ENCODE assay signal across 1 cellular context in the genomic region with DNA sequence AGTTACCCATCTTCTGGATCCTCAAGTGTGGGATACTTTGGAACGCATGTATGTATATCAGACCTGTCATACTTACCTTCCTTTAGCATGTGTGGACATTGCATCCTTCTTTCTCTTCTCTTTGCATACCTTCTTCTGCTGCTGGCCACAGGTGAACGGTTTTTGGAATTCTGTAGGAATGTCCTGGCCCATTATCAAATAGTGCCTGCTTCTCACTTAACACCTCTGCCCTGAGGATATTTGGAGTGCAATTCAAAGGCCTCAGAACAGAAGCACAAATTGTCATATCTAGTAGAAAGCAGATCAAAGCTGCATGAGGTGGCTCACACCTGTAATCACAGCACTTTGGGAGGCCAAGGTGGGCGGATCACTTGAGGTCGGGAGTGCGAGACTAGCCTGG.
A peak's percentile ranks its signal among the peaks of the same experiment; 100 is the strongest.
TF ChIP-seq lines count a peak whose summit lies in the region.

No MANE protein-coding gene starts in this region.

TF ChIP-seq in Ishikawa, 13 proteins besides CTCF, POLR2A, EP300 and RAD21:
- TF ChIP-seq, protein P1, sequence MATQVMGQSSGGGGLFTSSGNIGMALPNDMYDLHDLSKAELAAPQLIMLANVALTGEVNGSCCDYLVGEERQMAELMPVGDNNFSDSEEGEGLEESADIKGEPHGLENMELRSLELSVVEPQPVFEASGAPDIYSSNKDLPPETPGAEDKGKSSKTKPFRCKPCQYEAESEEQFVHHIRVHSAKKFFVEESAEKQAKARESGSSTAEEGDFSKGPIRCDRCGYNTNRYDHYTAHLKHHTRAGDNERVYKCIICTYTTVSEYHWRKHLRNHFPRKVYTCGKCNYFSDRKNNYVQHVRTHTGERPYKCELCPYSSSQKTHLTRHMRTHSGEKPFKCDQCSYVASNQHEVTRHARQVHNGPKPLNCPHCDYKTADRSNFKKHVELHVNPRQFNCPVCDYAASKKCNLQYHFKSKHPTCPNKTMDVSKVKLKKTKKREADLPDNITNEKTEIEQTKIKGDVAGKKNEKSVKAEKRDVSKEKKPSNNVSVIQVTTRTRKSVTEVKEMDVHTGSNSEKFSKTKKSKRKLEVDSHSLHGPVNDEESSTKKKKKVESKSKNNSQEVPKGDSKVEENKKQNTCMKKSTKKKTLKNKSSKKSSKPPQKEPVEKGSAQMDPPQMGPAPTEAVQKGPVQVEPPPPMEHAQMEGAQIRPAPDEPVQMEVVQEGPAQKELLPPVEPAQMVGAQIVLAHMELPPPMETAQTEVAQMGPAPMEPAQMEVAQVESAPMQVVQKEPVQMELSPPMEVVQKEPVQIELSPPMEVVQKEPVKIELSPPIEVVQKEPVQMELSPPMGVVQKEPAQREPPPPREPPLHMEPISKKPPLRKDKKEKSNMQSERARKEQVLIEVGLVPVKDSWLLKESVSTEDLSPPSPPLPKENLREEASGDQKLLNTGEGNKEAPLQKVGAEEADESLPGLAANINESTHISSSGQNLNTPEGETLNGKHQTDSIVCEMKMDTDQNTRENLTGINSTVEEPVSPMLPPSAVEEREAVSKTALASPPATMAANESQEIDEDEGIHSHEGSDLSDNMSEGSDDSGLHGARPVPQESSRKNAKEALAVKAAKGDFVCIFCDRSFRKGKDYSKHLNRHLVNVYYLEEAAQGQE (IDR thresholded peaks at IDR 0.05; ENCODE audit: low read depth): no peak
- TF ChIP-seq TCF12 (IDR thresholded peaks at IDR 0.05; ENCODE audit: low read depth): peak; percentile 47; the same call in 1 of the 2 replicates
- peak; percentile 86 for TF ChIP-seq NFIC (IDR thresholded peaks at IDR 0.05)
- TF ChIP-seq, protein P2, sequence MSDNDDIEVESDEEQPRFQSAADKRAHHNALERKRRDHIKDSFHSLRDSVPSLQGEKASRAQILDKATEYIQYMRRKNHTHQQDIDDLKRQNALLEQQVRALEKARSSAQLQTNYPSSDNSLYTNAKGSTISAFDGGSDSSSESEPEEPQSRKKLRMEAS (IDR thresholded peaks at IDR 0.05): no peak
- TF ChIP-seq ZBTB7A (IDR thresholded peaks at IDR 0.05; ENCODE audit: low read depth): no peak
- TF ChIP-seq TAF1 (IDR thresholded peaks at IDR 0.05; ENCODE audit: low read depth): no peak
- no peak for TF ChIP-seq CEBPB (IDR thresholded peaks at IDR 0.05)
- TF ChIP-seq TEAD4 (IDR thresholded peaks at IDR 0.05): peak; percentile 91
- TF ChIP-seq, protein P3, sequence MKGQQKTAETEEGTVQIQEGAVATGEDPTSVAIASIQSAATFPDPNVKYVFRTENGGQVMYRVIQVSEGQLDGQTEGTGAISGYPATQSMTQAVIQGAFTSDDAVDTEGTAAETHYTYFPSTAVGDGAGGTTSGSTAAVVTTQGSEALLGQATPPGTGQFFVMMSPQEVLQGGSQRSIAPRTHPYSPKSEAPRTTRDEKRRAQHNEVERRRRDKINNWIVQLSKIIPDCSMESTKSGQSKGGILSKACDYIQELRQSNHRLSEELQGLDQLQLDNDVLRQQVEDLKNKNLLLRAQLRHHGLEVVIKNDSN (IDR thresholded peaks at IDR 0.05): no peak
- no peak for TF ChIP-seq FOXM1 (IDR thresholded peaks at IDR 0.05; ENCODE audit: borderline replicate concordance, low read depth)
- TF ChIP-seq EGR1 (IDR thresholded peaks at IDR 0.05): no peak
- TF ChIP-seq CREB1 (IDR thresholded peaks at IDR 0.05; ENCODE audit: low read depth): no peak
- no peak for TF ChIP-seq YY1 (IDR thresholded peaks at IDR 0.05; ENCODE audit: low read depth)
